In genomic region chr1:180909005-180909414, GRCh38 we compare ENCODE assay signal across 11 cellular contexts. TPM values are rescaled to one million over a fixed set of nuclear protein-coding genes. Genes with fewer than 3 reads are reported as not detected.
DNase-seq lines count a peak whose midpoint lies in the region; ATAC-seq and TF ChIP-seq lines count a peak whose summit lies in the region.
"Had no signal": no experiment of that assay in that cellular context is flagged by ENCODE, and none has a peak within 500 bp of the region (broad histone marks: within the 10 kb centered on the region; RNA-seq: fewer than 3 reads in every experiment).

No MANE protein-coding gene starts in this region.

- no peaks in the 10 kb centered on the region for H3K4me1 ChIP-seq in uterus

- TF ChIP-seq CTCF in uterus (IDR thresholded peaks at IDR 0.05) (no peak), WERI-Rb-1 (IDR thresholded peaks at IDR 0.05; ENCODE audit: low read depth, low read length) (no peak)

- H3K4me3 ChIP-seq in uterus (no peak overlapping the region), WERI-Rb-1 (ENCODE audit: low read depth, low read length) (no peak overlapping the region)
- H3K4me3 ChIP-seq: upper lobe of left lung had no signal

- H3K27ac Mint-ChIP-seq in stimulated activated naive B cell treated with anti-CD40 and anti-IgM and Interleukin-4, amounts not matched to agents 10 μg/mL and 1 μg/mL and 100 μg/mL, for 72 hours: no peak overlapping the region

- H3K9me3 Mint-ChIP-seq in stimulated activated naive B cell treated with anti-CD40 and anti-IgM and Interleukin-4, amounts not matched to agents 10 μg/mL and 1 μg/mL and 100 μg/mL, for 72 hours: peaks cover 2 to 4% of the 10 kb centered on the region in 2 donors

- DNase-seq in activated CD8-positive, alpha-beta memory T cell treated with anti-CD3 and anti-CD28 coated beads for 24 hours: peak; percentile 33
- no peak for DNase-seq in activated CD8-positive, alpha-beta memory T cell treated with anti-CD3 and anti-CD28 coated beads, Interleukin-2, amount 50 U/mL, for 4 hours
- no peak for DNase-seq in stimulated activated naive B cell treated with anti-CD40 and anti-IgM and Interleukin-4, amounts not matched to agents 10 μg/mL and 1 μg/mL and 100 μg/mL, for 72 hours
- DNase-seq in NCI-H748 treated with DMSO at 0.1 percent for 48 hours (lab: John Stamatoyannopoulos, UW) (no peak), uterus (no peak), WERI-Rb-1 (no peak)
- DNase-seq: mesendoderm, NCI-H1436 treated with DMSO at 0.1 percent for 48 hours, upper lobe of left lung had no signal

- H3K36me3 ChIP-seq in uterus (no peaks in the 10 kb centered on the region), WERI-Rb-1 (no peaks in the 10 kb centered on the region)
- H3K36me3 ChIP-seq: upper lobe of left lung had no signal

- no peak overlapping the region for H3K27ac ChIP-seq in uterus
- no peak overlapping the region for H3K27ac ChIP-seq in WERI-Rb-1
- H3K27ac ChIP-seq: upper lobe of left lung had no signal

- intact Hi-C loops in uterus (cut with DNase I; ENCODE audit: low total_unique reads): no loop called here

- no peak overlapping the region for H3K4me3 Mint-ChIP-seq in stimulated activated naive B cell treated with anti-CD40 and anti-IgM and Interleukin-4, amounts not matched to agents 10 μg/mL and 1 μg/mL and 100 μg/mL, for 72 hours

- no peaks in the 10 kb centered on the region for H3K27me3 ChIP-seq in uterus
- no peaks in the 10 kb centered on the region for H3K27me3 ChIP-seq in WERI-Rb-1 (ENCODE audit: insufficient read depth, low read depth, severe bottlenecking)

- TF ChIP-seq POLR2A in uterus (IDR thresholded peaks at IDR 0.05): no peak

- H3K27me3 Mint-ChIP-seq in stimulated activated naive B cell treated with anti-CD40 and anti-IgM and Interleukin-4, amounts not matched to agents 10 μg/mL and 1 μg/mL and 100 μg/mL, for 72 hours: peaks cover 21 to 43% of the 10 kb centered on the region in 2 donors

- peaks cover 3% of the 10 kb centered on the region in 2 donors for H3K36me3 Mint-ChIP-seq in stimulated activated naive B cell treated with anti-CD40 and anti-IgM and Interleukin-4, amounts not matched to agents 10 μg/mL and 1 μg/mL and 100 μg/mL, for 72 hours

- ATAC-seq in GM21723 (IDR thresholded peaks at IDR 0.05; ENCODE audit: unreplicated experiment) (peak; percentile 42), HG03175 (IDR thresholded peaks at IDR 0.05; ENCODE audit: unreplicated experiment) (peak; percentile 35)
- peak; percentile 54 to 55 for ATAC-seq in stimulated activated naive B cell treated with anti-CD40 and anti-IgM and Interleukin-4, amounts not matched to agents 10 μg/mL and 1 μg/mL and 100 μg/mL, for 72 hours (replicated peaks)

- no peaks in the 10 kb centered on the region for H3K9me3 ChIP-seq in uterus
- no peaks in the 10 kb centered on the region for H3K9me3 ChIP-seq in WERI-Rb-1 (ENCODE audit: severe bottlenecking)
- H3K9me3 ChIP-seq: upper lobe of left lung had no signal

- peaks cover 4 to 26% of the 10 kb centered on the region in 2 donors for H3K4me1 Mint-ChIP-seq in stimulated activated naive B cell treated with anti-CD40 and anti-IgM and Interleukin-4, amounts not matched to agents 10 μg/mL and 1 μg/mL and 100 μg/mL, for 72 hours

RNA-seq across cellular contexts. Expression of gene KIAA1614, which starts 3.7 kb away (rescaled TPM):
- 10 to 100 TPM in 2 of 4 donors, 1 to 10 TPM in 2; 1.0 to 17.1 (median 6.6) TPM for total RNA-seq in uterus
